Comparison of ENCODE assay signal across 1 cellular context in the genomic region with DNA sequence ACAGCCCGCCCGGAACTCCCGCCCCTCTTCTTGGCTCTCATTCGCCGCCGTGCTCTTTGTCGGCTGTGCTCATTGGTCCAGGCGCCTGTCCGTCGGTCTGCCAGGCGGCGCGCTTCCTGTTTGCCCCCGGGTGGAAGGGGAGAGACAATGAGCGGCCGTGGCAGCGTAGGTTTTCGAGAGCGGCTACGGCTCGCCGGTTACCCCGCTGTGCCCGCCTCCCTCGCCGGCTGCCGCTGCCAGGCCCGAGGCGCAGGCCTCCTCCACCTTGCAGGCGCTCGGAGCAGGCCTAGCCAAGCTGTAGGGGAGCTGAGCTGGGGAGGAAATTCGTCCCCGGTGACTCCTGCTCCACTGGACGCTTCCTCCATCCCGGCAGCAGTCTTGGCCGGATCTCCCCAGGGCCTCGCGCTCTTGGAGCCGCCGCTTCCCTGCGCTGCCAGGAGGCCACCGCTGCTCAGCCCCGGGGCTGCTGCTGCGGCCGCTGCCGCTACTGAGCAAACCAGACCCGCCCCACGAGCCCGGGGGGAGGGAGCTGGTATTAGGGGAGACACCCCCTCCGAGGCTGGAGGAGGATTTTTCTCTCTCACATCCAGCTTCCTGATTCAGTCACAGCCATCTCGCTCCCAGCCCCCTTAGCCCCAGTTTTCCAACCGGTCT.
TF ChIP-seq lines count a peak whose summit lies in the region.

A gene (minus strand): TSS at position 2 of the 654 bp plus-strand sequence. CDS start 202 bp downstream, outside the sequence.

TF ChIP-seq in K562, 482 proteins besides CTCF, POLR2A, EP300 and RAD21 (continued from another document and continues in another):
- TF ChIP-seq, protein P1, sequence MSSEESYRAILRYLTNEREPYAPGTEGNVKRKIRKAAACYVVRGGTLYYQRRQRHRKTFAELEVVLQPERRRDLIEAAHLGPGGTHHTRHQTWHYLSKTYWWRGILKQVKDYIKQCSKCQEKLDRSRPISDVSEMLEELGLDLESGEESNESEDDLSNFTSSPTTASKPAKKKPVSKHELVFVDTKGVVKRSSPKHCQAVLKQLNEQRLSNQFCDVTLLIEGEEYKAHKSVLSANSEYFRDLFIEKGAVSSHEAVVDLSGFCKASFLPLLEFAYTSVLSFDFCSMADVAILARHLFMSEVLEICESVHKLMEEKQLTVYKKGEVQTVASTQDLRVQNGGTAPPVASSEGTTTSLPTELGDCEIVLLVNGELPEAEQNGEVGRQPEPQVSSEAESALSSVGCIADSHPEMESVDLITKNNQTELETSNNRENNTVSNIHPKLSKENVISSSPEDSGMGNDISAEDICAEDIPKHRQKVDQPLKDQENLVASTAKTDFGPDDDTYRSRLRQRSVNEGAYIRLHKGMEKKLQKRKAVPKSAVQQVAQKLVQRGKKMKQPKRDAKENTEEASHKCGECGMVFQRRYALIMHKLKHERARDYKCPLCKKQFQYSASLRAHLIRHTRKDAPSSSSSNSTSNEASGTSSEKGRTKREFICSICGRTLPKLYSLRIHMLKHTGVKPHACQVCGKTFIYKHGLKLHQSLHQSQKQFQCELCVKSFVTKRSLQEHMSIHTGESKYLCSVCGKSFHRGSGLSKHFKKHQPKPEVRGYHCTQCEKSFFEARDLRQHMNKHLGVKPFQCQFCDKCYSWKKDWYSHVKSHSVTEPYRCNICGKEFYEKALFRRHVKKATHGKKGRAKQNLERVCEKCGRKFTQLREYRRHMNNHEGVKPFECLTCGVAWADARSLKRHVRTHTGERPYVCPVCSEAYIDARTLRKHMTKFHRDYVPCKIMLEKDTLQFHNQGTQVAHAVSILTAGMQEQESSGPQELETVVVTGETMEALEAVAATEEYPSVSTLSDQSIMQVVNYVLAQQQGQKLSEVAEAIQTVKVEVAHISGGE (CRISPR knock-in tag; IDR thresholded peaks at IDR 0.05) = peak in 1 of 3 experiments; percentile 87; a peak in 2 of 6 replicates
- no peak for TF ChIP-seq KAT2B (IDR thresholded peaks at IDR 0.05; ENCODE audit: low read depth, low read length)
- TF ChIP-seq ZNF224 (CRISPR knock-in tag; IDR thresholded peaks at IDR 0.05) = no peak
- TF ChIP-seq, protein P2, sequence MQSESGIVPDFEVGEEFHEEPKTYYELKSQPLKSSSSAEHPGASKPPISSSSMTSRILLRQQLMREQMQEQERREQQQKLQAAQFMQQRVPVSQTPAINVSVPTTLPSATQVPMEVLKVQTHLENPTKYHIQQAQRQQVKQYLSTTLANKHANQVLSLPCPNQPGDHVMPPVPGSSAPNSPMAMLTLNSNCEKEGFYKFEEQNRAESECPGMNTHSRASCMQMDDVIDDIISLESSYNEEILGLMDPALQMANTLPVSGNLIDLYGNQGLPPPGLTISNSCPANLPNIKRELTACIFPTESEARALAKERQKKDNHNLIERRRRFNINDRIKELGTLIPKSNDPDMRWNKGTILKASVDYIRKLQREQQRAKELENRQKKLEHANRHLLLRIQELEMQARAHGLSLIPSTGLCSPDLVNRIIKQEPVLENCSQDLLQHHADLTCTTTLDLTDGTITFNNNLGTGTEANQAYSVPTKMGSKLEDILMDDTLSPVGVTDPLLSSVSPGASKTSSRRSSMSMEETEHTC (IDR thresholded peaks at IDR 0.05) = peak; percentile 30; the same call in 1 of the 2 replicates
- TF ChIP-seq ZNF695 (CRISPR knock-in tag; IDR thresholded peaks at IDR 0.05) = no peak
- TF ChIP-seq NCOA4 (IDR thresholded peaks at IDR 0.05; ENCODE audit: partially characterized antibody) = no peak
- TF ChIP-seq SP1 (CRISPR knock-in tag; IDR thresholded peaks at IDR 0.05) = peak; percentile 65
- peak; percentile 72 for TF ChIP-seq MYC (IDR thresholded peaks at IDR 0.05; ENCODE audit: low read depth, low read length)
- peak; percentile 84; the same call in 1 of the 2 replicates for TF ChIP-seq MYC (CRISPR knock-in tag; IDR thresholded peaks at IDR 0.05; ENCODE audit: borderline replicate concordance, low read depth)
- no peak for TF ChIP-seq SRSF3 (IDR thresholded peaks at IDR 0.05; ENCODE audit: insufficient read depth, low read length)
- peak; percentile 15 for TF ChIP-seq U2AF1 (optimal IDR thresholded peaks at IDR 0.05; ENCODE audit: low read depth, low read length)
- TF ChIP-seq, protein P3, sequence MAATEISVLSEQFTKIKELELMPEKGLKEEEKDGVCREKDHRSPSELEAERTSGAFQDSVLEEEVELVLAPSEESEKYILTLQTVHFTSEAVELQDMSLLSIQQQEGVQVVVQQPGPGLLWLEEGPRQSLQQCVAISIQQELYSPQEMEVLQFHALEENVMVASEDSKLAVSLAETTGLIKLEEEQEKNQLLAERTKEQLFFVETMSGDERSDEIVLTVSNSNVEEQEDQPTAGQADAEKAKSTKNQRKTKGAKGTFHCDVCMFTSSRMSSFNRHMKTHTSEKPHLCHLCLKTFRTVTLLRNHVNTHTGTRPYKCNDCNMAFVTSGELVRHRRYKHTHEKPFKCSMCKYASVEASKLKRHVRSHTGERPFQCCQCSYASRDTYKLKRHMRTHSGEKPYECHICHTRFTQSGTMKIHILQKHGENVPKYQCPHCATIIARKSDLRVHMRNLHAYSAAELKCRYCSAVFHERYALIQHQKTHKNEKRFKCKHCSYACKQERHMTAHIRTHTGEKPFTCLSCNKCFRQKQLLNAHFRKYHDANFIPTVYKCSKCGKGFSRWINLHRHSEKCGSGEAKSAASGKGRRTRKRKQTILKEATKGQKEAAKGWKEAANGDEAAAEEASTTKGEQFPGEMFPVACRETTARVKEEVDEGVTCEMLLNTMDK (IDR thresholded peaks at IDR 0.05; ENCODE audit: borderline replicate concordance, insufficient read depth, low read depth, low read length, poor library complexity, severe bottlenecking) = peak; percentile 20
- TF ChIP-seq, protein P4, sequence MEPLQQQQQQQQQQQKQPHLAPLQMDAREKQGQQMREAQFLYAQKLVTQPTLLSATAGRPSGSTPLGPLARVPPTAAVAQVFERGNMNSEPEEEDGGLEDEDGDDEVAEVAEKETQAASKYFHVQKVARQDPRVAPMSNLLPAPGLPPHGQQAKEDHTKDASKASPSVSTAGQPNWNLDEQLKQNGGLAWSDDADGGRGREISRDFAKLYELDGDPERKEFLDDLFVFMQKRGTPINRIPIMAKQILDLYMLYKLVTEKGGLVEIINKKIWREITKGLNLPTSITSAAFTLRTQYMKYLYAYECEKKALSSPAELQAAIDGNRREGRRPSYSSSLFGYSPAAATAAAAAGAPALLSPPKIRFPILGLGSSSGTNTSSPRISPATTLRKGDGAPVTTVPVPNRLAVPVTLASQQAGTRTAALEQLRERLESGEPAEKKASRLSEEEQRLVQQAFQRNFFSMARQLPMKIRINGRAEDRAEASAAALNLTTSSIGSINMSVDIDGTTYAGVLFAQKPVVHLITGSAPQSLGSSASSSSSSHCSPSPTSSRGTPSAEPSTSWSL (CRISPR knock-in tag; IDR thresholded peaks at IDR 0.05; ENCODE audit: borderline replicate concordance) = no peak
- peak; percentile 53; the same call in 1 of the 2 replicates for TF ChIP-seq HNRNPL (IDR thresholded peaks at IDR 0.05; ENCODE audit: low read depth, low read length)
- TF ChIP-seq DIDO1 (tag; IDR thresholded peaks at IDR 0.05; ENCODE audit: low read depth) = 0 out of 2 replicates have a peak, but pooled peaks have one; percentile 38
- TF ChIP-seq CBFA2T2 (conservative IDR thresholded peaks at IDR 0.05) = no peak
- TF ChIP-seq MCM7 (IDR thresholded peaks at IDR 0.05) = no peak
- TF ChIP-seq, protein P5, sequence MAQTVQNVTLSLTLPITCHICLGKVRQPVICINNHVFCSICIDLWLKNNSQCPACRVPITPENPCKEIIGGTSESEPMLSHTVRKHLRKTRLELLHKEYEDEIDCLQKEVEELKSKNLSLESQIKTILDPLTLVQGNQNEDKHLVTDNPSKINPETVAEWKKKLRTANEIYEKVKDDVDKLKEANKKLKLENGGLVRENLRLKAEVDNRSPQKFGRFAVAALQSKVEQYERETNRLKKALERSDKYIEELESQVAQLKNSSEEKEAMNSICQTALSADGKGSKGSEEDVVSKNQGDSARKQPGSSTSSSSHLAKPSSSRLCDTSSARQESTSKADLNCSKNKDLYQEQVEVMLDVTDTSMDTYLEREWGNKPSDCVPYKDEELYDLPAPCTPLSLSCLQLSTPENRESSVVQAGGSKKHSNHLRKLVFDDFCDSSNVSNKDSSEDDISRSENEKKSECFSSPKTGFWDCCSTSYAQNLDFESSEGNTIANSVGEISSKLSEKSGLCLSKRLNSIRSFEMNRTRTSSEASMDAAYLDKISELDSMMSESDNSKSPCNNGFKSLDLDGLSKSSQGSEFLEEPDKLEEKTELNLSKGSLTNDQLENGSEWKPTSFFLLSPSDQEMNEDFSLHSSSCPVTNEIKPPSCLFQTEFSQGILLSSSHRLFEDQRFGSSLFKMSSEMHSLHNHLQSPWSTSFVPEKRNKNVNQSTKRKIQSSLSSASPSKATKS (CRISPR knock-in tag; IDR thresholded peaks at IDR 0.05) = no peak
- TF ChIP-seq HDGF (IDR thresholded peaks at IDR 0.05) = no peak
- TF ChIP-seq ZNF134 (CRISPR knock-in tag; conservative IDR thresholded peaks at IDR 0.05) = no peak
- peak; percentile 32 to 79; a peak in 2 of 4 replicates for TF ChIP-seq SIN3A (IDR thresholded peaks at IDR 0.05; ENCODE audit: borderline replicate concordance in 2 of 2, control insufficient read depth in 1 of 2, low read depth in 2 of 2, low read length in 2 of 2)
- 0 out of 2 replicates have a peak, but pooled peaks have one; percentile 74 for TF ChIP-seq ZNF77 (CRISPR knock-in tag; IDR thresholded peaks at IDR 0.05)
- TF ChIP-seq TAF7 (tag; IDR thresholded peaks at IDR 0.05) = peak; percentile 89
- 0 out of 2 replicates have a peak, but pooled peaks have one; percentile 40 for TF ChIP-seq CC2D1A (IDR thresholded peaks at IDR 0.05)
- TF ChIP-seq SUPT5H (IDR thresholded peaks at IDR 0.05) = peak; percentile 96
- no peak for TF ChIP-seq PTTG1 (tag; IDR thresholded peaks at IDR 0.05; ENCODE audit: low read depth)
- TF ChIP-seq RBM25 (IDR thresholded peaks at IDR 0.05; ENCODE audit: low read depth, low read length, severe bottlenecking) = peak; percentile 96
- no peak for TF ChIP-seq SMC3 (conservative IDR thresholded peaks at IDR 0.05; ENCODE audit: insufficient read depth, low read depth, low read length)
- TF ChIP-seq L3MBTL2 (IDR thresholded peaks at IDR 0.05) = peak; percentile 59
- peak; percentile 76; the same call in 1 of the 2 replicates for TF ChIP-seq HLTF (IDR thresholded peaks at IDR 0.05)
- TF ChIP-seq, protein P6, sequence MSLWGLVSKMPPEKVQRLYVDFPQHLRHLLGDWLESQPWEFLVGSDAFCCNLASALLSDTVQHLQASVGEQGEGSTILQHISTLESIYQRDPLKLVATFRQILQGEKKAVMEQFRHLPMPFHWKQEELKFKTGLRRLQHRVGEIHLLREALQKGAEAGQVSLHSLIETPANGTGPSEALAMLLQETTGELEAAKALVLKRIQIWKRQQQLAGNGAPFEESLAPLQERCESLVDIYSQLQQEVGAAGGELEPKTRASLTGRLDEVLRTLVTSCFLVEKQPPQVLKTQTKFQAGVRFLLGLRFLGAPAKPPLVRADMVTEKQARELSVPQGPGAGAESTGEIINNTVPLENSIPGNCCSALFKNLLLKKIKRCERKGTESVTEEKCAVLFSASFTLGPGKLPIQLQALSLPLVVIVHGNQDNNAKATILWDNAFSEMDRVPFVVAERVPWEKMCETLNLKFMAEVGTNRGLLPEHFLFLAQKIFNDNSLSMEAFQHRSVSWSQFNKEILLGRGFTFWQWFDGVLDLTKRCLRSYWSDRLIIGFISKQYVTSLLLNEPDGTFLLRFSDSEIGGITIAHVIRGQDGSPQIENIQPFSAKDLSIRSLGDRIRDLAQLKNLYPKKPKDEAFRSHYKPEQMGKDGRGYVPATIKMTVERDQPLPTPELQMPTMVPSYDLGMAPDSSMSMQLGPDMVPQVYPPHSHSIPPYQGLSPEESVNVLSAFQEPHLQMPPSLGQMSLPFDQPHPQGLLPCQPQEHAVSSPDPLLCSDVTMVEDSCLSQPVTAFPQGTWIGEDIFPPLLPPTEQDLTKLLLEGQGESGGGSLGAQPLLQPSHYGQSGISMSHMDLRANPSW (CRISPR knock-in tag; IDR thresholded peaks at IDR 0.05) = no peak
- peak; percentile 77 for TF ChIP-seq EP400 (IDR thresholded peaks at IDR 0.05)
- TF ChIP-seq HNRNPK (IDR thresholded peaks at IDR 0.05; ENCODE audit: low read depth, low read length, poor library complexity, severe bottlenecking) = no peak
- TF ChIP-seq, protein P7, sequence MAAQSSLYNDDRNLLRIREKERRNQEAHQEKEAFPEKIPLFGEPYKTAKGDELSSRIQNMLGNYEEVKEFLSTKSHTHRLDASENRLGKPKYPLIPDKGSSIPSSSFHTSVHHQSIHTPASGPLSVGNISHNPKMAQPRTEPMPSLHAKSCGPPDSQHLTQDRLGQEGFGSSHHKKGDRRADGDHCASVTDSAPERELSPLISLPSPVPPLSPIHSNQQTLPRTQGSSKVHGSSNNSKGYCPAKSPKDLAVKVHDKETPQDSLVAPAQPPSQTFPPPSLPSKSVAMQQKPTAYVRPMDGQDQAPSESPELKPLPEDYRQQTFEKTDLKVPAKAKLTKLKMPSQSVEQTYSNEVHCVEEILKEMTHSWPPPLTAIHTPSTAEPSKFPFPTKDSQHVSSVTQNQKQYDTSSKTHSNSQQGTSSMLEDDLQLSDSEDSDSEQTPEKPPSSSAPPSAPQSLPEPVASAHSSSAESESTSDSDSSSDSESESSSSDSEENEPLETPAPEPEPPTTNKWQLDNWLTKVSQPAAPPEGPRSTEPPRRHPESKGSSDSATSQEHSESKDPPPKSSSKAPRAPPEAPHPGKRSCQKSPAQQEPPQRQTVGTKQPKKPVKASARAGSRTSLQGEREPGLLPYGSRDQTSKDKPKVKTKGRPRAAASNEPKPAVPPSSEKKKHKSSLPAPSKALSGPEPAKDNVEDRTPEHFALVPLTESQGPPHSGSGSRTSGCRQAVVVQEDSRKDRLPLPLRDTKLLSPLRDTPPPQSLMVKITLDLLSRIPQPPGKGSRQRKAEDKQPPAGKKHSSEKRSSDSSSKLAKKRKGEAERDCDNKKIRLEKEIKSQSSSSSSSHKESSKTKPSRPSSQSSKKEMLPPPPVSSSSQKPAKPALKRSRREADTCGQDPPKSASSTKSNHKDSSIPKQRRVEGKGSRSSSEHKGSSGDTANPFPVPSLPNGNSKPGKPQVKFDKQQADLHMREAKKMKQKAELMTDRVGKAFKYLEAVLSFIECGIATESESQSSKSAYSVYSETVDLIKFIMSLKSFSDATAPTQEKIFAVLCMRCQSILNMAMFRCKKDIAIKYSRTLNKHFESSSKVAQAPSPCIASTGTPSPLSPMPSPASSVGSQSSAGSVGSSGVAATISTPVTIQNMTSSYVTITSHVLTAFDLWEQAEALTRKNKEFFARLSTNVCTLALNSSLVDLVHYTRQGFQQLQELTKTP (IDR thresholded peaks at IDR 0.05; ENCODE audit: low read depth in 1 of 2, partially characterized antibody in 2 of 2) = peak in 1 of 2 experiments; percentile 30
- peak; percentile 93; the same call in 1 of the 2 replicates for TF ChIP-seq FOXK1 (CRISPR knock-in tag; IDR thresholded peaks at IDR 0.05; ENCODE audit: borderline replicate concordance)
- TF ChIP-seq, protein P8, sequence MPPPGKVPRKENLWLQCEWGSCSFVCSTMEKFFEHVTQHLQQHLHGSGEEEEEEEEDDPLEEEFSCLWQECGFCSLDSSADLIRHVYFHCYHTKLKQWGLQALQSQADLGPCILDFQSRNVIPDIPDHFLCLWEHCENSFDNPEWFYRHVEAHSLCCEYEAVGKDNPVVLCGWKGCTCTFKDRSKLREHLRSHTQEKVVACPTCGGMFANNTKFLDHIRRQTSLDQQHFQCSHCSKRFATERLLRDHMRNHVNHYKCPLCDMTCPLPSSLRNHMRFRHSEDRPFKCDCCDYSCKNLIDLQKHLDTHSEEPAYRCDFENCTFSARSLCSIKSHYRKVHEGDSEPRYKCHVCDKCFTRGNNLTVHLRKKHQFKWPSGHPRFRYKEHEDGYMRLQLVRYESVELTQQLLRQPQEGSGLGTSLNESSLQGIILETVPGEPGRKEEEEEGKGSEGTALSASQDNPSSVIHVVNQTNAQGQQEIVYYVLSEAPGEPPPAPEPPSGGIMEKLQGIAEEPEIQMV (tag; conservative IDR thresholded peaks at IDR 0.05; ENCODE audit: low read depth) = no peak
- TF ChIP-seq GTF2F1 (IDR thresholded peaks at IDR 0.05; ENCODE audit: low read depth, low read length) = no peak
- TF ChIP-seq EZH2 (IDR thresholded peaks at IDR 0.05; ENCODE audit: borderline replicate concordance, low read depth, low read length) = no peak
- no peak for TF ChIP-seq NELFE (IDR thresholded peaks at IDR 0.05; ENCODE audit: insufficient read depth, insufficient read length)
- TF ChIP-seq ZBED1 (IDR thresholded peaks at IDR 0.05) = no peak
